In the genomic region with DNA sequence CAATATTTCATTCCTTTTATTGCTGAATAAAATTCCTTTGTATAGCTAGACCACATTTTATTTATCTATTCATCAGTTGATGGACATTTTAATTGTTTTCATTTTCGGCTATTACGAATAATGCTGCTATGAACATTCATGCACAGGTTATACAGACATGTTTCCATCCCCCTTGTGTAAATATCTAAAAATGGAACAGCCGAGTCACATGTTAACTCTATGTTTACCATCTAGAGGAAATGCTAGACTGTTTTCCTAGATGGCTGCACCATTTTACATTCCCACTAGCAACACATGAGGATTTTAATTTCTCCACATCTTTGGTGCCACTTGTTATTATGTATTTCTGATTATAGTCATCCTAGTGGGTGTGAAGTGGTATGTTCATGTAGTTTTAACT, we compare ENCODE assay signal across 28 cellular contexts.
"Had no signal": no experiment of that assay in that cellular context is flagged by ENCODE, and none has a peak within 500 bp of the region (broad histone marks: within the 10 kb centered on the region; RNA-seq: fewer than 3 reads in every experiment).

No MANE protein-coding gene starts in this region.

- ATAC-seq: esophagus mucosa; gastroesophageal sphincter; heart left ventricle; left colon; lower lobe of right lung; naive thymus-derived CD8-positive, alpha-beta T cell; right cardiac atrium; stimulated activated memory B cell treated with anti-CD40 and anti-IgM and Interleukin-4, amounts not matched to agents 10 μg/mL and 1 μg/mL and 100 μg/mL, for 72 hours; stimulated activated naive CD8-positive, alpha-beta T cell treated with anti-CD3 and anti-CD28 coated beads, Interleukin-15, Interleukin-2, amounts not matched to agents 100 U/mL and 50 U/mL, for 24 hours had no signal

- H3K27me3 Mint-ChIP-seq: naive thymus-derived CD8-positive, alpha-beta T cell; stimulated activated memory B cell treated with anti-CD40 and anti-IgM and Interleukin-4, amounts not matched to agents 10 μg/mL and 1 μg/mL and 100 μg/mL, for 72 hours had no signal

- H3K4me1 Mint-ChIP-seq: nephron progenitor cell had no signal

- H2AFZ ChIP-seq: hepatocyte had no signal

- H3K9me3 Mint-ChIP-seq: naive thymus-derived CD8-positive, alpha-beta T cell had no signal

- DNase-seq: dorsolateral prefrontal cortex; effector CD4-positive, alpha-beta T cell; foreskin fibroblast; heart left ventricle; left colon; left ventricle myocardium inferior; lower lobe of right lung; naive thymus-derived CD8-positive, alpha-beta T cell; nephron progenitor cell; nucleus accumbens; right cardiac atrium; sigmoid colon; spleen; stimulated activated CD4-positive, alpha-beta T cell treated with anti-CD3 and anti-CD28 coated beads, Interleukin-4, amount 100 ng/mL, for 4 hours; stimulated activated naive CD8-positive, alpha-beta T cell treated with anti-CD3 and anti-CD28 coated beads, Interleukin-15, Interleukin-2, amounts not matched to agents 100 U/mL and 50 U/mL, for 24 hours; substantia nigra; testis; upper lobe of left lung had no signal

- H3K27me3 ChIP-seq: dorsolateral prefrontal cortex, gastroesophageal sphincter, heart left ventricle, hepatocyte, sigmoid colon, spleen, testis, tibial nerve, upper lobe of left lung had no signal

- H3K4me2 ChIP-seq: hepatocyte had no signal

- H3K4me3 ChIP-seq: dorsolateral prefrontal cortex, gastroesophageal sphincter, heart left ventricle, hepatocyte, left ventricle myocardium inferior, lower lobe of right lung, prostate gland, sigmoid colon, skin epidermis, spleen, testis, tibial nerve, upper lobe of left lung had no signal

- FAIRE-seq: colon, urothelium cell line had no signal

- H3K36me3 ChIP-seq: gastroesophageal sphincter, heart left ventricle, lower lobe of right lung, prostate gland, sigmoid colon, upper lobe of left lung had no signal

- H3K4me1 ChIP-seq: prostate gland, testis had no signal

- H3K9me3 ChIP-seq: gastroesophageal sphincter, lower lobe of right lung, prostate gland, sigmoid colon, spleen, testis, tibial nerve, upper lobe of left lung had no signal

- H3K27ac ChIP-seq: dorsolateral prefrontal cortex, epithelial cell of prostate, gastroesophageal sphincter, heart left ventricle, hepatocyte, left ventricle myocardium inferior, lower lobe of right lung, prostate gland, sigmoid colon, skin epidermis, spleen, testis, tibial nerve, upper lobe of left lung had no signal

- H3K4me3 Mint-ChIP-seq: naive thymus-derived CD8-positive, alpha-beta T cell; nephron progenitor cell; stimulated activated memory B cell treated with anti-CD40 and anti-IgM and Interleukin-4, amounts not matched to agents 10 μg/mL and 1 μg/mL and 100 μg/mL, for 72 hours had no signal

- H3K27ac Mint-ChIP-seq: naive thymus-derived CD8-positive, alpha-beta T cell; nephron progenitor cell; stimulated activated memory B cell treated with anti-CD40 and anti-IgM and Interleukin-4, amounts not matched to agents 10 μg/mL and 1 μg/mL and 100 μg/mL, for 72 hours had no signal
